ENCODE assay signal across 20 cellular contexts in the genomic region with DNA sequence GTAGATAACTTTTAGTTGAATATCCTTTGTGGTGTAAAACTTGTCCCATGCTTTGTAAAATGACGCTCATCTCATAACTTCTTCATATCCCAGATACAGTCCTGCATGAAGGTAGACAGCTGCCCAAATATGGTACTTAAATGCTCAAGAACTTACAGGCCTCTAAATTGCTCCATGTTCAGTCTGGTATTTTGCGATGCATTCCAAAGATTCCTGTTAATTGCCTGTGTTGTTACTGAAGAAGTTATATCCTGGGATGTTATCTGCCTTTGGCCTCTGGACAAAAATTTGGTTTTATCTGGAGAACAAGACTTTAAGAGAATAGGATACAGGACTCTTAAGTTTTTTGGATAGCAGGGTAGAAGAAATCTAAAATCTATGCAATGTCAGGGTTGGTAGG. TPM values are rescaled to one million over a fixed set of nuclear protein-coding genes. Genes with fewer than 3 reads are reported as not detected.
A peak's percentile ranks its signal among the peaks of the same experiment; 100 is the strongest.
DNase-seq lines count a peak whose midpoint lies in the region; ATAC-seq and FAIRE-seq lines count a peak whose summit lies in the region.
"Had no signal": no experiment of that assay in that cellular context is flagged by ENCODE, and none has a peak within 500 bp of the region (broad histone marks: within the 10 kb centered on the region; RNA-seq: fewer than 3 reads in every experiment).

No MANE protein-coding gene starts in this region.

- WGBS in mesodermal cell (ENCODE audit: insufficient coverage in 2 of 2), 2 experiments, result 75 to 82% methylated on average over 1 of the region's 2 CpGs

- no peak for ATAC-seq in stimulated activated effector memory CD8-positive, alpha-beta T cell treated with anti-CD3 and anti-CD28 coated beads, Interleukin-12 subunit alpha, Interleukin-12 subunit beta, amount 100 ng/mL, for 72 hours
- ATAC-seq: activated CD8-positive, alpha-beta memory T cell treated with anti-CD3 and anti-CD28 coated beads, Interleukin-2, amount 10 ng/mL, durations not matched to agents 7 days and 5 days; activated naive CD4-positive, alpha-beta T cell treated with anti-CD3 and anti-CD28 coated beads, Interleukin-2, amount 50 U/mL, for 72 hours; HepG2; left ventricle myocardium superior had no signal

- peaks cover 6% of the 10 kb centered on the region for H3K9me3 Mint-ChIP-seq in stimulated activated effector memory CD8-positive, alpha-beta T cell treated with anti-CD3 and anti-CD28 coated beads, Interleukin-12 subunit alpha, Interleukin-12 subunit beta, amount 100 ng/mL, for 72 hours

- no peak overlapping the region for H3K4me3 ChIP-seq in mesodermal cell (ENCODE audit: extremely low read depth, insufficient read depth, low read length, poor library complexity, severe bottlenecking)
- H3K4me3 ChIP-seq: BLaER1, uterus had no signal

- H3K27ac ChIP-seq in mesodermal cell (ENCODE audit: low read depth, low read length, severe bottlenecking), result peak overlapping the region; percentile 57
- H3K27ac ChIP-seq: BLaER1, parathyroid adenoma, uterus had no signal

- H3K4me1 ChIP-seq in mesodermal cell (ENCODE audit: control insufficient read depth, insufficient read depth, low read length, poor library complexity, severe bottlenecking), result peaks cover 6% of the 10 kb centered on the region
- H3K4me1 ChIP-seq: BLaER1 had no signal

- peak; percentile 91 for FAIRE-seq in HTR-8/SVneo (lab: Jason Lieb, UNC)
- FAIRE-seq: HepG2 had no signal

- peaks cover 45% of the 10 kb centered on the region for H3K4me1 Mint-ChIP-seq in stimulated activated effector memory CD8-positive, alpha-beta T cell treated with anti-CD3 and anti-CD28 coated beads, Interleukin-12 subunit alpha, Interleukin-12 subunit beta, amount 100 ng/mL, for 72 hours

- no peak overlapping the region for H3K4me3 Mint-ChIP-seq in stimulated activated effector memory CD8-positive, alpha-beta T cell treated with anti-CD3 and anti-CD28 coated beads, Interleukin-12 subunit alpha, Interleukin-12 subunit beta, amount 100 ng/mL, for 72 hours
- H3K4me3 Mint-ChIP-seq: activated CD8-positive, alpha-beta memory T cell treated with anti-CD3 and anti-CD28 coated beads, Interleukin-2, amount 10 ng/mL, durations not matched to agents 7 days and 5 days had no signal

- H3K9me3 ChIP-seq in mesodermal cell (ENCODE audit: control insufficient read depth, low read length), result peaks cover 7% of the 10 kb centered on the region
- H3K9me3 ChIP-seq: uterus had no signal

- no peaks in the 10 kb centered on the region for H3K36me3 ChIP-seq in mesodermal cell (ENCODE audit: control insufficient read depth, insufficient read depth, low read length)
- H3K36me3 ChIP-seq: BLaER1, uterus had no signal

- peaks cover 17% of the 10 kb centered on the region for H3K36me3 Mint-ChIP-seq in stimulated activated effector memory CD8-positive, alpha-beta T cell treated with anti-CD3 and anti-CD28 coated beads, Interleukin-12 subunit alpha, Interleukin-12 subunit beta, amount 100 ng/mL, for 72 hours

- DNase-seq in AG08396 (ENCODE audit: low spot score), result peak; percentile 24
- no peak for DNase-seq in HTR-8/SVneo (ENCODE audit: insufficient read length, low spot score)
- DNase-seq in dedifferentiated amniotic fluid mesenchymal stem cell (ENCODE audit: extremely low spot score), result peak; percentile 40
- DNase-seq in HK-2 (ENCODE audit: unreplicated experiment), result no peak
- no peak for DNase-seq in ecto neural progenitor cell (ENCODE audit: low spot score)
- DNase-seq in effector CD4-positive, alpha-beta T cell, result no peak
- no peak for DNase-seq in stimulated activated effector memory CD8-positive, alpha-beta T cell treated with anti-CD3 and anti-CD28 coated beads, Interleukin-12 subunit alpha, Interleukin-12 subunit beta, amount 100 ng/mL, for 72 hours (ENCODE audit: low spot score in 2 of 2)
- DNase-seq: activated CD8-positive, alpha-beta memory T cell treated with anti-CD3 and anti-CD28 coated beads, Interleukin-2, amount 10 ng/mL, durations not matched to agents 7 days and 5 days; GDM1; glutamatergic neuron; left ventricle myocardium superior; NCI-H1436 treated with DMSO at 0.1 percent for 48 hours; NCI-H526; stimulated activated CD8-positive, alpha-beta memory T cell treated with anti-CD3 and anti-CD28 coated beads, Interleukin-4, amount 100 ng/mL, for 48 hours; uterus had no signal

- no peak overlapping the region for H3K27ac Mint-ChIP-seq in stimulated activated effector memory CD8-positive, alpha-beta T cell treated with anti-CD3 and anti-CD28 coated beads, Interleukin-12 subunit alpha, Interleukin-12 subunit beta, amount 100 ng/mL, for 72 hours
- H3K27ac Mint-ChIP-seq: activated CD8-positive, alpha-beta memory T cell treated with anti-CD3 and anti-CD28 coated beads, Interleukin-2, amount 10 ng/mL, durations not matched to agents 7 days and 5 days; activated naive CD4-positive, alpha-beta T cell treated with anti-CD3 and anti-CD28 coated beads, Interleukin-2, amount 50 U/mL, for 72 hours had no signal

RNA-seq across cellular contexts. Expression of a gene that starts 60.0 kb away (rescaled TPM):
- 32.9 TPM for polyA plus RNA-seq in mesodermal cell (2013, experiment 1 of 2)
- 30.1 TPM for polyA plus RNA-seq in mesodermal cell (2013, experiment 2 of 2)

Comparison
In these comparisons a context has a peak if more than half of its experiments do, and no peak if none do; other contexts are left out.
1. DNase-seq: peak in AG08396 (single experiment) and dedifferentiated amniotic fluid mesenchymal stem cell (single experiment); none in HTR-8/SVneo (single experiment), HK-2 (single experiment), ecto neural progenitor cell (single experiment), effector CD4-positive, alpha-beta T cell (single experiment) and stimulated activated effector memory CD8-positive, alpha-beta T cell treated with anti-CD3 and anti-CD28 coated beads, Interleukin-12 subunit alpha, Interleukin-12 subunit beta, amount 100 ng/mL, for 72 hours (0 of 2).